8 cellular contexts compared by ENCODE assay signal in genomic region chr6:21987501-21987957, GRCh38.
DNase-seq lines count a peak whose midpoint lies in the region; ATAC-seq and TF ChIP-seq lines count a peak whose summit lies in the region.

No MANE protein-coding gene starts in this region.

- H3K27ac Mint-ChIP-seq in activated CD4-positive, alpha-beta T cell treated with anti-CD3 and anti-CD28 coated beads, Interleukin-2, amount 10 ng/mL, durations not matched to agents 24 days and 14 days = peak overlapping the region; percentile 17
- H3K27ac Mint-ChIP-seq in type B pancreatic cell = peak overlapping the region; percentile 46
- no peak overlapping the region for H3K27ac Mint-ChIP-seq in activated T-helper 1 cell treated with anti-CD3 and anti-CD28 coated beads, Interleukin-12 subunit alpha, Interleukin-12 subunit beta, Interleukin-2, Interleukin-4 antibody, amounts not matched to agents 30 ng/mL and 10 ng/mL and 1 ng/mL, durations not matched to agents 14 hours and 24 hours and 36 hours

- H3K27me3 Mint-ChIP-seq in activated CD4-positive, alpha-beta T cell treated with anti-CD3 and anti-CD28 coated beads, Interleukin-2, amount 10 ng/mL, durations not matched to agents 24 days and 14 days = peaks cover 2% of the 10 kb centered on the region
- H3K27me3 Mint-ChIP-seq in type B pancreatic cell = no peaks in the 10 kb centered on the region
- no peaks in the 10 kb centered on the region for H3K27me3 Mint-ChIP-seq in activated T-helper 1 cell treated with anti-CD3 and anti-CD28 coated beads, Interleukin-12 subunit alpha, Interleukin-12 subunit beta, Interleukin-2, Interleukin-4 antibody, amounts not matched to agents 30 ng/mL and 10 ng/mL and 1 ng/mL, durations not matched to agents 14 hours and 24 hours and 36 hours (ENCODE audit: insufficient read depth)

- H3K4me3 Mint-ChIP-seq in activated CD4-positive, alpha-beta T cell treated with anti-CD3 and anti-CD28 coated beads, Interleukin-2, amount 10 ng/mL, durations not matched to agents 24 days and 14 days = peak overlapping the region; percentile 12
- peak overlapping the region; percentile 70 for H3K4me3 Mint-ChIP-seq in type B pancreatic cell
- no peak overlapping the region for H3K4me3 Mint-ChIP-seq in activated T-helper 1 cell treated with anti-CD3 and anti-CD28 coated beads, Interleukin-12 subunit alpha, Interleukin-12 subunit beta, Interleukin-2, Interleukin-4 antibody, amounts not matched to agents 30 ng/mL and 10 ng/mL and 1 ng/mL, durations not matched to agents 14 hours and 24 hours and 36 hours

- DNase-seq in activated CD4-positive, alpha-beta T cell treated with anti-CD3 and anti-CD28 coated beads, Interleukin-2, amount 10 ng/mL, durations not matched to agents 24 days and 14 days = peak; percentile 70
- DNase-seq in activated CD4-positive, alpha-beta T cell treated with anti-CD3 and anti-CD28 coated beads, Interleukin-2, amount 50 U/mL, for 1 hour = no peak
- DNase-seq in OCI-M1 (lab: John Stamatoyannopoulos, UW) (peak; percentile 85), dermis blood vessel endothelial cell (peak; percentile 95), medulla oblongata (ENCODE audit: extremely low spot score) (peak; percentile 75), type B pancreatic cell (ENCODE audit: extremely low spot score, unreplicated experiment) (peak; percentile 74)
- no peak for DNase-seq in activated T-helper 1 cell treated with anti-CD3 and anti-CD28 coated beads, Interleukin-12 subunit alpha, Interleukin-12 subunit beta, Interleukin-2, Interleukin-4 antibody, amounts not matched to agents 30 ng/mL and 10 ng/mL and 1 ng/mL, durations not matched to agents 14 hours and 24 hours and 36 hours (ENCODE audit: low spot score)

- TF ChIP-seq CTCF in type B pancreatic cell (conservative IDR thresholded peaks at IDR 0.05) = no peak

- H3K4me1 Mint-ChIP-seq in activated CD4-positive, alpha-beta T cell treated with anti-CD3 and anti-CD28 coated beads, Interleukin-2, amount 10 ng/mL, durations not matched to agents 24 days and 14 days = peaks cover 16% of the 10 kb centered on the region
- peaks cover 31% of the 10 kb centered on the region for H3K4me1 Mint-ChIP-seq in type B pancreatic cell (ENCODE audit: unreplicated experiment)
- H3K4me1 Mint-ChIP-seq in activated T-helper 1 cell treated with anti-CD3 and anti-CD28 coated beads, Interleukin-12 subunit alpha, Interleukin-12 subunit beta, Interleukin-2, Interleukin-4 antibody, amounts not matched to agents 30 ng/mL and 10 ng/mL and 1 ng/mL, durations not matched to agents 14 hours and 24 hours and 36 hours (ENCODE audit: low read depth) = peaks cover 19% of the 10 kb centered on the region

- intact Hi-C loops in activated CD4-positive, alpha-beta T cell treated with anti-CD3 and anti-CD28 coated beads, Interleukin-2, amount 10 ng/mL, durations not matched to agents 24 days and 14 days (cut with micrococcal nuclease) = no loop called here
- intact Hi-C loops in activated T-helper 1 cell treated with anti-CD3 and anti-CD28 coated beads, Interleukin-12 subunit alpha, Interleukin-12 subunit beta, Interleukin-2, Interleukin-4 antibody, amounts not matched to agents 30 ng/mL and 10 ng/mL and 1 ng/mL, durations not matched to agents 14 hours and 24 hours and 36 hours (cut with micrococcal nuclease) = no loop called here

- H3K9me3 Mint-ChIP-seq in activated CD4-positive, alpha-beta T cell treated with anti-CD3 and anti-CD28 coated beads, Interleukin-2, amount 10 ng/mL, durations not matched to agents 24 days and 14 days = no peaks in the 10 kb centered on the region
- no peaks in the 10 kb centered on the region for H3K9me3 Mint-ChIP-seq in type B pancreatic cell
- H3K9me3 Mint-ChIP-seq in activated T-helper 1 cell treated with anti-CD3 and anti-CD28 coated beads, Interleukin-12 subunit alpha, Interleukin-12 subunit beta, Interleukin-2, Interleukin-4 antibody, amounts not matched to agents 30 ng/mL and 10 ng/mL and 1 ng/mL, durations not matched to agents 14 hours and 24 hours and 36 hours = no peaks in the 10 kb centered on the region

- ATAC-seq in HG02852 (IDR thresholded peaks at IDR 0.05; ENCODE audit: unreplicated experiment) = peak; percentile 94

- H3K36me3 Mint-ChIP-seq in activated CD4-positive, alpha-beta T cell treated with anti-CD3 and anti-CD28 coated beads, Interleukin-2, amount 10 ng/mL, durations not matched to agents 24 days and 14 days (ENCODE audit: low read depth) = no peaks in the 10 kb centered on the region
- peaks cover 23% of the 10 kb centered on the region for H3K36me3 Mint-ChIP-seq in type B pancreatic cell
- H3K36me3 Mint-ChIP-seq in activated T-helper 1 cell treated with anti-CD3 and anti-CD28 coated beads, Interleukin-12 subunit alpha, Interleukin-12 subunit beta, Interleukin-2, Interleukin-4 antibody, amounts not matched to agents 30 ng/mL and 10 ng/mL and 1 ng/mL, durations not matched to agents 14 hours and 24 hours and 36 hours (ENCODE audit: low read depth) = no peaks in the 10 kb centered on the region

Comparison
In these comparisons a context has a peak if more than half of its experiments do, and no peak if none do; other contexts are left out.
1. DNase-seq: peak in activated CD4-positive, alpha-beta T cell treated with anti-CD3 and anti-CD28 coated beads, Interleukin-2, amount 10 ng/mL, durations not matched to agents 24 days and 14 days (single experiment), OCI-M1 (single experiment), dermis blood vessel endothelial cell (single experiment), medulla oblongata (single experiment) and type B pancreatic cell (single experiment); none in activated CD4-positive, alpha-beta T cell treated with anti-CD3 and anti-CD28 coated beads, Interleukin-2, amount 50 U/mL, for 1 hour (single experiment) and activated T-helper 1 cell treated with anti-CD3 and anti-CD28 coated beads, Interleukin-12 subunit alpha, Interleukin-12 subunit beta, Interleukin-2, Interleukin-4 antibody, amounts not matched to agents 30 ng/mL and 10 ng/mL and 1 ng/mL, durations not matched to agents 14 hours and 24 hours and 36 hours (single experiment).